8 cellular contexts compared by ENCODE assay signal in genomic region chr19:17226002-17226933, GRCh38. TPM values are rescaled to one million over a fixed set of nuclear protein-coding genes. Genes with fewer than 3 reads are reported as not detected.
DNase-seq lines count a peak whose midpoint lies in the region; ATAC-seq, FAIRE-seq and TF ChIP-seq lines count a peak whose summit lies in the region.

Gene OCEL1 (plus strand): TSS chr19:17226226. CDS start chr19:17226248, 22 bp downstream.

- H3K27ac ChIP-seq in cardiac muscle cell (peak within 1 kb of the TSS; percentile 77), parathyroid adenoma (peak within 1 kb of the TSS; percentile 87), tibial nerve (peak within 1 kb of the TSS; percentile 73 to 94 (median 90))

- H3K4me3 Mint-ChIP-seq in activated naive CD8-positive, alpha-beta T cell treated with anti-CD3 and anti-CD28 coated beads, Interleukin-2, amount 50 U/mL, for 24 hours: peak within 1 kb of the TSS; percentile 80

- H3K4me1 ChIP-seq in cardiac muscle cell (ENCODE audit: low read depth): no peaks in the 10 kb centered on the region
- peaks cover 8% of the 10 kb centered on the region for H3K4me1 ChIP-seq in parathyroid adenoma
- H3K4me1 ChIP-seq in tibial nerve: peaks cover 0 to 21% (median 4%) of the 10 kb centered on the region in 4 donors

- no peaks in the 10 kb centered on the region for H3K9me3 Mint-ChIP-seq in activated naive CD8-positive, alpha-beta T cell treated with anti-CD3 and anti-CD28 coated beads, Interleukin-2, amount 50 U/mL, for 24 hours

- peak within 1 kb of the TSS; percentile 19 for H3K9ac ChIP-seq in parathyroid adenoma

- no peaks in the 10 kb centered on the region for H3K79me2 ChIP-seq in parathyroid adenoma

- peak within 1 kb of the TSS; percentile 48 for H3K4me3 ChIP-seq in cardiac muscle cell
- peak within 1 kb of the TSS; percentile 86 for H3K4me3 ChIP-seq in parathyroid adenoma (ENCODE audit: low read depth, low read length)
- H3K4me3 ChIP-seq in tibial nerve: peak within 1 kb of the TSS; percentile 44 to 67 (median 64)

- H3K27ac Mint-ChIP-seq in activated naive CD8-positive, alpha-beta T cell treated with anti-CD3 and anti-CD28 coated beads, Interleukin-2, amount 50 U/mL, for 24 hours: peak within 1 kb of the TSS; percentile 85

- peak within 1 kb of the TSS; percentile 97 for H3K4me2 ChIP-seq in parathyroid adenoma (ENCODE audit: low read length)

- H3K9me3 ChIP-seq in cardiac muscle cell (ENCODE audit: low read depth): no peaks in the 10 kb centered on the region
- no peaks in the 10 kb centered on the region for H3K9me3 ChIP-seq in parathyroid adenoma (ENCODE audit: control insufficient read depth, low read length)
- H3K9me3 ChIP-seq in tibial nerve: no peaks in the 10 kb centered on the region

- peak within 1 kb of the TSS; percentile 100 for H2AFZ ChIP-seq in parathyroid adenoma

- peak; percentile 93 for ATAC-seq in HG02840 (IDR thresholded peaks at IDR 0.05; ENCODE audit: low FRiP score, unreplicated experiment)
- ATAC-seq in activated naive CD8-positive, alpha-beta T cell treated with anti-CD3 and anti-CD28 coated beads, Interleukin-2, amount 50 U/mL, for 24 hours: peak; percentile 92

- no peaks in the 10 kb centered on the region for H3K27me3 Mint-ChIP-seq in activated naive CD8-positive, alpha-beta T cell treated with anti-CD3 and anti-CD28 coated beads, Interleukin-2, amount 50 U/mL, for 24 hours

- WGBS in tibial nerve, 2 donors: 0% methylated on average over 25 to 76 of the region's 90 CpGs

- no peaks in the 10 kb centered on the region for H3K27me3 ChIP-seq in cardiac muscle cell
- no peaks in the 10 kb centered on the region for H3K27me3 ChIP-seq in parathyroid adenoma (ENCODE audit: control insufficient read depth, insufficient read depth, low read length)
- no peaks in the 10 kb centered on the region for H3K27me3 ChIP-seq in tibial nerve

- DNase-seq in GM12892 (ENCODE audit: insufficient read length): peak; percentile 93
- DNase-seq in NCI-H1436 treated with DMSO at 0.1 percent for 48 hours (lab: John Stamatoyannopoulos, UW): peak; percentile 90
- DNase-seq in T follicular helper cell (ENCODE audit: low read depth): peak; percentile 96
- peak; percentile 97 for DNase-seq in activated naive CD8-positive, alpha-beta T cell treated with anti-CD3 and anti-CD28 coated beads, Interleukin-2, amount 50 U/mL, for 24 hours
- peak; percentile 99 to 100 for DNase-seq in cardiac muscle cell (ENCODE audit: low read depth in 1 of 2, low spot score in 1 of 2)
- peak; percentile 98 for DNase-seq in tibial nerve (ENCODE audit: low spot score in 2 of 2)

- TF ChIP-seq POLR2A in GM12892 (IDR thresholded peaks at IDR 0.05; ENCODE audit: low read depth, low read length) (peak; percentile 86), tibial nerve (IDR thresholded peaks at IDR 0.05) (peak; percentile 75 to 85)

- peak; percentile 93 for FAIRE-seq in GM12892 (lab: Jason Lieb, UNC)

- no peaks in the 10 kb centered on the region for H3K36me3 Mint-ChIP-seq in activated naive CD8-positive, alpha-beta T cell treated with anti-CD3 and anti-CD28 coated beads, Interleukin-2, amount 50 U/mL, for 24 hours (ENCODE audit: low read depth)

- TF ChIP-seq CTCF in cardiac muscle cell (IDR thresholded peaks at IDR 0.05; ENCODE audit: low read depth, low read length): no peak
- TF ChIP-seq CTCF in parathyroid adenoma (IDR thresholded peaks at IDR 0.05): no peak
- peak in 1 of 5 experiments; percentile 56 for TF ChIP-seq CTCF in tibial nerve (IDR thresholded peaks at IDR 0.05)

- H3K4me1 Mint-ChIP-seq in activated naive CD8-positive, alpha-beta T cell treated with anti-CD3 and anti-CD28 coated beads, Interleukin-2, amount 50 U/mL, for 24 hours: peaks cover 7% of the 10 kb centered on the region

- TF ChIP-seq EP300 in tibial nerve (IDR thresholded peaks at IDR 0.05): peak; percentile 89 to 91

- H3K36me3 ChIP-seq in cardiac muscle cell (no peaks in the 10 kb centered on the region), parathyroid adenoma (ENCODE audit: control insufficient read depth, insufficient read depth, low read length) (no peaks in the 10 kb centered on the region), tibial nerve (peaks cover 0 to 30% (median 3%) of the 10 kb centered on the region in 3 donors)

RNA-seq across cellular contexts. Expression of gene OCEL1, which starts in this region (rescaled TPM):
- polyA plus RNA-seq in GM12892 (2012; ENCODE audit: missing spikeins): 11.2 TPM
- total RNA-seq in cardiac muscle cell (9.3 and 14.5 TPM in 2 replicates), tibial nerve (10 to 100 TPM in 1 of 4 donors, 1 to 10 TPM in 3; 3.3 to 30.0 (median 5.8) TPM)
- 31.3 and 42.5 TPM in 2 replicates for polyA plus RNA-seq in cardiac muscle cell

Comparison
In these comparisons a context has a peak if more than half of its experiments do, and no peak if none do; other contexts are left out.
1. Peak in every context shown above with its lines: DNase-seq, ATAC-seq, H3K4me3 ChIP-seq and H3K27ac ChIP-seq.